Comparison of ENCODE assay signal across 11 cellular contexts in the genomic region with DNA sequence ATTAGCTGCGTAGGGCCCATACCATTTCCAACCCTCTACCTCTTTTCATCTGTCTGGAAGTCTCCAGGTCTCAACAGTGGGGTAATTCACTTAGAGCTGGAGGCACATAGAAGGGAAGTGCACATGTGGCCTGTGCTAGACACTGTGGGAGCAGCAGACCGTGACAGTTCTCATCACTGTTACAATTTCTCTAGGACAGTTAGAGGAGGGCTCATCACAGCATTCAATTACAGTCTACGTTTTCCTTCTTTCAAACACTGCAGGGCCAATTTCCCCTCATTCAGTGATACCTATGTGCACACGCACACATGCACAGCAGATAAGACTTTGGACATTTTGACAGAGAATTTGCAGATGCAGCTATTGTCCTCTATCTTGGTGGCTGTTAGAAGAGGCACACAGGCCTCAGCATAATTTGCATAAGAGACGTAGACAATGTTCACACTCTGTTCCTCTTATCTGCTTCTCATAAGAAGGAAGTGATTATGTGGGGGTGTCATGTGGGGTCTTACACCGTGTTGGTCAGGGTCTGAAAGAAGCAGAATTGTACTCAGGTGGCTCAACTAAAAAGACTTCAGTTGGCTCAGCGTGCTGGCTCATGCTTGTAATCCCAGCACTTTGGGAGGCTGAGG. TPM values are rescaled to one million over a fixed set of nuclear protein-coding genes. Genes with fewer than 3 reads are reported as not detected.
DNase-seq lines count a peak whose midpoint lies in the region; ATAC-seq lines count a peak whose summit lies in the region.
"Had no signal": no experiment of that assay in that cellular context is flagged by ENCODE, and none has a peak within 500 bp of the region (broad histone marks: within the 10 kb centered on the region; RNA-seq: fewer than 3 reads in every experiment).

No MANE protein-coding gene starts in this region.

- no peak overlapping the region for H3K4me3 Mint-ChIP-seq in T-helper 17 cell
- H3K4me3 Mint-ChIP-seq: activated T-helper 1 cell treated with anti-CD3 and anti-CD28 coated beads, Interleukin-12 subunit alpha, Interleukin-12 subunit beta, Interleukin-2, Interleukin-4 antibody, amounts not matched to agents 30 ng/mL and 10 ng/mL and 1 ng/mL, durations not matched to agents 14 hours and 24 hours and 36 hours had no signal

- peaks cover 30% of the 10 kb centered on the region for H3K27me3 Mint-ChIP-seq in T-helper 17 cell

- H3K9me3 ChIP-seq in T-helper 17 cell (ENCODE audit: control insufficient read depth, low read length, poor library complexity, severe bottlenecking): no peaks in the 10 kb centered on the region
- H3K9me3 ChIP-seq: thyroid gland had no signal

- H3K36me3 Mint-ChIP-seq in T-helper 17 cell (ENCODE audit: low read depth): no peaks in the 10 kb centered on the region

- ATAC-seq in GM18511 (IDR thresholded peaks at IDR 0.05; ENCODE audit: unreplicated experiment) (peak; percentile 99), GM21515 (IDR thresholded peaks at IDR 0.05; ENCODE audit: unreplicated experiment) (peak; percentile 93), HG03139 (IDR thresholded peaks at IDR 0.05; ENCODE audit: unreplicated experiment) (peak; percentile 96), T-helper 17 cell (peak; percentile 70)

- DNase-seq in T-helper 17 cell (no peak), ureter (ENCODE audit: low spot score) (no peak), NCI-H128 (lab: John Stamatoyannopoulos, UW; ENCODE audit: unreplicated experiment) (no peak)
- no peak for DNase-seq in stimulated activated naive CD4-positive, alpha-beta T cell (lab: John Stamatoyannopoulos, UW)
- DNase-seq in activated CD4-positive, alpha-beta T cell treated with anti-CD3 and anti-CD28 coated beads, Interleukin-2, amount 50 U/mL, for 4 hours: no peak
- DNase-seq: head of caudate nucleus, thyroid gland had no signal

- H3K27ac Mint-ChIP-seq in T-helper 17 cell: no peak overlapping the region
- H3K27ac Mint-ChIP-seq: activated T-helper 1 cell treated with anti-CD3 and anti-CD28 coated beads, Interleukin-12 subunit alpha, Interleukin-12 subunit beta, Interleukin-2, Interleukin-4 antibody, amounts not matched to agents 30 ng/mL and 10 ng/mL and 1 ng/mL, durations not matched to agents 14 hours and 24 hours and 36 hours had no signal

- H3K4me1 Mint-ChIP-seq in T-helper 17 cell: no peaks in the 10 kb centered on the region

RNA-seq across cellular contexts. Expression of gene HRG, which starts 12.6 kb away (rescaled TPM):
- total RNA-seq in T-helper 17 cell (not detected), ureter (not detected)
- total RNA-seq: activated T-helper 1 cell treated with anti-CD3 and anti-CD28 coated beads, Interleukin-12 subunit alpha, Interleukin-12 subunit beta, Interleukin-2, Interleukin-4 antibody, amounts not matched to agents 30 ng/mL and 10 ng/mL and 1 ng/mL, durations not matched to agents 14 hours and 24 hours and 36 hours had no signal

RNA-seq across cellular contexts. Expression of gene FETUB, which starts 13.0 kb away (rescaled TPM):
- not detected for total RNA-seq in T-helper 17 cell
- total RNA-seq in ureter: not detected
- total RNA-seq: activated T-helper 1 cell treated with anti-CD3 and anti-CD28 coated beads, Interleukin-12 subunit alpha, Interleukin-12 subunit beta, Interleukin-2, Interleukin-4 antibody, amounts not matched to agents 30 ng/mL and 10 ng/mL and 1 ng/mL, durations not matched to agents 14 hours and 24 hours and 36 hours; thyroid gland had no signal

RNA-seq across cellular contexts. Expression of gene AHSG, which starts 40.3 kb away (rescaled TPM):
- not detected for total RNA-seq in T-helper 17 cell
- total RNA-seq in ureter: not detected
- total RNA-seq: thyroid gland had no signal
